In genomic region chr3:28322464-28322863, GRCh38 we compare ENCODE assay signal across 25 cellular contexts. TPM values are rescaled to one million over a fixed set of nuclear protein-coding genes. Genes with fewer than 3 reads are reported as not detected.
DNase-seq lines count a peak whose midpoint lies in the region; ATAC-seq and TF ChIP-seq lines count a peak whose summit lies in the region.
"Had no signal": no experiment of that assay in that cellular context is flagged by ENCODE, and none has a peak within 500 bp of the region (broad histone marks: within the 10 kb centered on the region; RNA-seq: fewer than 3 reads in every experiment).

No MANE protein-coding gene starts in this region.

- H4K91ac ChIP-seq in IMR-90 (ENCODE audit: insufficient read depth, low read depth, low read length): no peak overlapping the region

- H4K20me1 ChIP-seq in IMR-90 (ENCODE audit: insufficient read depth, low read length): no peaks in the 10 kb centered on the region

- peaks cover 23% of the 10 kb centered on the region for H3K36me3 Mint-ChIP-seq in nephron progenitor cell (ENCODE audit: low read depth)

- no peak overlapping the region for H3K9ac ChIP-seq in IMR-90 (ENCODE audit: low read depth, low read length)

- no peak overlapping the region for H2BK15ac ChIP-seq in IMR-90 (ENCODE audit: low read depth, low read length)

- TF ChIP-seq RAD21 in IMR-90 (IDR thresholded peaks at IDR 0.05; ENCODE audit: low read length): no peak

- H3K4me1 Mint-ChIP-seq in nephron progenitor cell: no peaks in the 10 kb centered on the region

- H3K9me3 ChIP-seq in IMR-90 (ENCODE audit: control insufficient read depth, insufficient read depth, low read length): no peaks in the 10 kb centered on the region
- no peaks in the 10 kb centered on the region for H3K9me3 ChIP-seq in Peyer's patch
- H3K9me3 ChIP-seq: BE2C, esophagus muscularis mucosa, transverse colon had no signal

- H4K5ac ChIP-seq in IMR-90 (ENCODE audit: low read depth, low read length): no peak overlapping the region

- no peak for TF ChIP-seq POLR2A in IMR-90 (IDR thresholded peaks at IDR 0.05; ENCODE audit: low read depth, low read length)
- TF ChIP-seq POLR2A in Peyer's patch (IDR thresholded peaks at IDR 0.05): no peak

- CTCF ChIA-PET in IMR-90 (lab: Yijun Ruan, JAX): no interaction called here

- H3K4me1 ChIP-seq in IMR-90 (ENCODE audit: control insufficient read depth, insufficient read depth, low read length): no peaks in the 10 kb centered on the region
- peaks cover 8% of the 10 kb centered on the region for H3K4me1 ChIP-seq in foreskin keratinocyte
- H3K4me1 ChIP-seq in Peyer's patch: no peaks in the 10 kb centered on the region
- H3K4me1 ChIP-seq: BE2C, esophagus muscularis mucosa, transverse colon had no signal

- H3K4ac ChIP-seq in IMR-90 (ENCODE audit: low read depth, low read length): no peak overlapping the region

- H3K23ac ChIP-seq in IMR-90 (ENCODE audit: low read depth, low read length): no peak overlapping the region

- H3K4me3 ChIP-seq in IMR-90 (ENCODE audit: insufficient read depth, low read depth, low read length): no peak overlapping the region
- no peak overlapping the region for H3K4me3 ChIP-seq in astrocyte of the spinal cord (ENCODE audit: low read depth, low read length)
- H3K4me3 ChIP-seq in Peyer's patch: no peak overlapping the region
- H3K4me3 ChIP-seq: esophagus muscularis mucosa, transverse colon had no signal

- H3K14ac ChIP-seq in IMR-90 (replicated peaks; ENCODE audit: low read depth, low read length): no peak overlapping the region

- H3K79me1 ChIP-seq in IMR-90 (ENCODE audit: low read depth in 1 of 2, low read length in 2 of 2): peaks cover 0 to 4% of the 10 kb centered on the region in 2 experiments; a peak in 1 of 4 replicates

- no peak overlapping the region for H3K27ac ChIP-seq in IMR-90 (ENCODE audit: insufficient read depth, low read length)
- H3K27ac ChIP-seq in foreskin keratinocyte: no peak overlapping the region
- no peak overlapping the region for H3K27ac ChIP-seq in Peyer's patch
- H3K27ac ChIP-seq: esophagus muscularis mucosa, transverse colon had no signal

- no peak overlapping the region for H2AK9ac ChIP-seq in IMR-90 (replicated peaks; ENCODE audit: low read depth, low read length, poor library complexity)

- in situ Hi-C loops in IMR-90 (cut with MboI; ENCODE audit: low sequenced_read_pairs): loop anchor here (5.0 kb wide), 1 partner anchor 610 kb away; no protein-coding TSS in a partner anchor
- in situ Hi-C loops in astrocyte of the spinal cord (cut with HindIII; ENCODE audit: low sequenced_read_pairs): no loop called here

- dilution Hi-C loops in IMR-90 (cut with HindIII; ENCODE audit: low sequenced_read_pairs, unreplicated experiment): no loop called here

- H2BK120ac ChIP-seq in IMR-90 (ENCODE audit: low read depth, low read length): no peak overlapping the region

- TF ChIP-seq CTCF in IMR-90 (conservative IDR thresholded peaks at IDR 0.05; ENCODE audit: low read depth, low read length) (no peak), astrocyte of the spinal cord (IDR thresholded peaks at IDR 0.05; ENCODE audit: low read depth, low read length) (no peak), foreskin keratinocyte (conservative IDR thresholded peaks at IDR 0.05) (no peak), nephron progenitor cell (IDR thresholded peaks at IDR 0.05) (no peak), Peyer's patch (IDR thresholded peaks at IDR 0.05) (no peak)

- H4K8ac ChIP-seq in IMR-90 (ENCODE audit: low read depth in 2 of 2, low read length in 2 of 2): no peak overlapping the region

- H3K27ac Mint-ChIP-seq in nephron progenitor cell: no peak overlapping the region
- H3K27ac Mint-ChIP-seq: H9; naive thymus-derived CD4-positive, alpha-beta T cell; stimulated activated naive CD8-positive, alpha-beta T cell treated with anti-CD3 and anti-CD28 coated beads, Interleukin-15, Interleukin-2, amounts not matched to agents 100 ng/mL and 50 ng/mL, for 24 hours had no signal

- no peak overlapping the region for H2AK5ac ChIP-seq in IMR-90 (ENCODE audit: low read depth, low read length)

- no peaks in the 10 kb centered on the region for H3K9me3 Mint-ChIP-seq in nephron progenitor cell
- H3K9me3 Mint-ChIP-seq: effector memory CD8-positive, alpha-beta T cell; H9; naive thymus-derived CD4-positive, alpha-beta T cell; stimulated activated naive CD8-positive, alpha-beta T cell treated with anti-CD3 and anti-CD28 coated beads, Interleukin-15, Interleukin-2, amounts not matched to agents 100 ng/mL and 50 ng/mL, for 24 hours had no signal

- BruUV-seq in IMR-90 (replicated peaks; lab: Mats Ljungman, UMichigan): no TSS peak

- no peak overlapping the region for H3K4me3 Mint-ChIP-seq in nephron progenitor cell
- H3K4me3 Mint-ChIP-seq: effector memory CD8-positive, alpha-beta T cell; H9; naive thymus-derived CD4-positive, alpha-beta T cell; stimulated activated naive CD8-positive, alpha-beta T cell treated with anti-CD3 and anti-CD28 coated beads, Interleukin-15, Interleukin-2, amounts not matched to agents 100 ng/mL and 50 ng/mL, for 24 hours had no signal

- H3K56ac ChIP-seq in IMR-90 (ENCODE audit: extremely low read depth, insufficient read depth, low read length): no peak overlapping the region

- peaks cover 10% of the 10 kb centered on the region for H3K36me3 ChIP-seq in IMR-90 (ENCODE audit: control insufficient read depth, insufficient read depth, low read length)
- peaks cover 0 to 44% (median 0%) of the 10 kb centered on the region in 3 donors for H3K36me3 ChIP-seq in Peyer's patch
- H3K36me3 ChIP-seq: BE2C had no signal

- peak; percentile 44 for ATAC-seq in IMR-90 (ENCODE audit: low read depth)
- ATAC-seq in foreskin keratinocyte: peak; percentile 56
- ATAC-seq: effector memory CD8-positive, alpha-beta T cell; left lobe of liver; naive thymus-derived CD4-positive, alpha-beta T cell had no signal

- H2AFZ ChIP-seq in IMR-90 (replicated peaks; ENCODE audit: low read length, poor library complexity): no peak overlapping the region

- DNase-seq in AG08395 (ENCODE audit: low spot score) (peak; percentile 10), IMR-90 (peak; percentile 66), astrocyte of the spinal cord (ENCODE audit: low read depth, low spot score) (peak; percentile 57), foreskin keratinocyte (peak; percentile 14 to 60), GOT3 (lab: John Stamatoyannopoulos, UW) (no peak), T1000 (lab: John Stamatoyannopoulos, UW) (no peak), nephron progenitor cell (no peak), Peyer's patch (no peak)
- DNase-seq: activated CD4-positive, alpha-beta T cell treated with anti-CD3 and anti-CD28 coated beads for 48 hours; activated naive CD4-positive, alpha-beta T cell treated with anti-CD3 and anti-CD28 coated beads, Interleukin-2, amount 50 U/mL, for 16 hours; aorta; BE2C; DMS79 treated with DMSO at 0.1 percent for 48 hours; effector memory CD8-positive, alpha-beta T cell; H9; head of caudate nucleus; KBM-7; naive thymus-derived CD4-positive, alpha-beta T cell; NCI-H1694 treated with DMSO at 0.1 percent for 48 hours; T-helper 1 cell; transverse colon had no signal

- no peak overlapping the region for H3K18ac ChIP-seq in IMR-90 (ENCODE audit: low read depth, low read length)

- H3K9me1 ChIP-seq in IMR-90 (ENCODE audit: insufficient read depth, low read length): no peaks in the 10 kb centered on the region

- no peak overlapping the region for H2BK5ac ChIP-seq in IMR-90 (ENCODE audit: low read depth, low read length, poor library complexity, severe bottlenecking)

- no peak overlapping the region for H3K4me2 ChIP-seq in IMR-90 (ENCODE audit: low read depth, low read length)

- no peaks in the 10 kb centered on the region for H3K27me3 Mint-ChIP-seq in nephron progenitor cell (ENCODE audit: low read depth, poor library complexity)
- H3K27me3 Mint-ChIP-seq: effector memory CD8-positive, alpha-beta T cell; naive thymus-derived CD4-positive, alpha-beta T cell; stimulated activated naive CD8-positive, alpha-beta T cell treated with anti-CD3 and anti-CD28 coated beads, Interleukin-15, Interleukin-2, amounts not matched to agents 100 ng/mL and 50 ng/mL, for 24 hours had no signal

- H3K27me3 ChIP-seq in IMR-90 (ENCODE audit: control insufficient read depth, insufficient read depth, low read length): no peaks in the 10 kb centered on the region
- H3K27me3 ChIP-seq in foreskin keratinocyte: no peaks in the 10 kb centered on the region
- no peaks in the 10 kb centered on the region for H3K27me3 ChIP-seq in Peyer's patch
- H3K27me3 ChIP-seq: BE2C, esophagus muscularis mucosa, transverse colon had no signal

- no CpG with 5 or more reads among the region's 1 CpG for WGBS in IMR-90 (ENCODE audit: extremely low coverage in 2 of 2, insufficient read length in 1 of 2), 2 experiments

- H2BK20ac ChIP-seq in IMR-90 (ENCODE audit: low read depth, low read length): no peak overlapping the region

- POLR2A ChIA-PET in IMR-90 (lab: Charles Lee; ENCODE audit: unreplicated experiment): no interaction called here

- intact Hi-C loops in IMR-90 (cut with micrococcal nuclease): no loop called here

TF ChIP-seq in IMR-90, 13 proteins besides CTCF, POLR2A, EP300 and RAD21 (continues in another document):
- TF ChIP-seq MAFK (IDR thresholded peaks at IDR 0.05; ENCODE audit: low read depth, low read length) (no peak), RFX5 (IDR thresholded peaks at IDR 0.05; ENCODE audit: low read depth, low read length) (no peak), MAZ (IDR thresholded peaks at IDR 0.05; ENCODE audit: borderline replicate concordance, low read depth, low read length) (no peak), USF2 (IDR thresholded peaks at IDR 0.05; ENCODE audit: low read depth, low read length) (no peak)

RNA-seq across cellular contexts. Expression of gene ZCWPW2, which starts 26.1 kb away (rescaled TPM):
- total RNA-seq in IMR-90 (2012; rRNA removed) (0.18 and 0.56 TPM in 2 replicates), foreskin keratinocyte (0.18 and 0.31 TPM in 2 replicates), Peyer's patch (not detected)
- polyA plus RNA-seq in IMR-90 (2012; rRNA removed) (0.24 and 0.26 TPM in 2 replicates), foreskin keratinocyte (0.27 and 0.28 TPM in 2 replicates)
- polyA plus RNA-seq in IMR-90 (2012; cell fraction: cytosol; rRNA removed): 0.03 TPM in 1 of 2 replicates, not detected in the other
- 0.08 TPM in 1 of 2 replicates, not detected in the other for polyA plus RNA-seq in IMR-90 (2012; cell fraction: nucleus; rRNA removed; ENCODE audit: low replicate concordance)
- total RNA-seq: A172 had no signal

RNA-seq across cellular contexts. Expression of gene AZI2, which starts 26.2 kb away (rescaled TPM):
- total RNA-seq in IMR-90 (2012; rRNA removed) (30.1 and 63.6 TPM in 2 replicates), foreskin keratinocyte (69.1 and 69.8 TPM in 2 replicates), Peyer's patch (100 to 1,000 TPM in 1 of 4 donors, 10 to 100 TPM in 3; 37.8 to 139 (median 49.4) TPM)
- polyA plus RNA-seq in IMR-90 (2012; rRNA removed) (46.2 and 52.5 TPM in 2 replicates), foreskin keratinocyte (36.0 and 40.5 TPM in 2 replicates)
- 13.5 and 15.7 TPM in 2 replicates for polyA plus RNA-seq in IMR-90 (2012; cell fraction: cytosol; rRNA removed)
- polyA plus RNA-seq in IMR-90 (2012; cell fraction: nucleus; rRNA removed; ENCODE audit: low replicate concordance): 8.6 and 56.9 TPM in 2 replicates

Comparison
In these comparisons a context has a peak if more than half of its experiments do, and no peak if none do; other contexts are left out.
1. DNase-seq: peak in AG08395 (single experiment), IMR-90 (single experiment), astrocyte of the spinal cord (single experiment) and foreskin keratinocyte (2 of 2); none in GOT3 (single experiment), T1000 (single experiment), nephron progenitor cell (single experiment) and Peyer's patch (0 of 3).